ENCODE assay signal across 1 cellular context in genomic region chr3:154904328-154904727, GRCh38.
TF ChIP-seq lines count a peak whose summit lies in the region.

No MANE protein-coding gene starts in this region.

TF ChIP-seq in H1, 55 proteins besides CTCF, POLR2A, EP300 and RAD21:
- TF ChIP-seq YY1 (IDR thresholded peaks at IDR 0.05; ENCODE audit: low read depth, low read length), result no peak
- no peak for TF ChIP-seq FOSL1 (IDR thresholded peaks at IDR 0.05; ENCODE audit: insufficient read depth, low read depth, low read length)
- TF ChIP-seq, protein P1, sequence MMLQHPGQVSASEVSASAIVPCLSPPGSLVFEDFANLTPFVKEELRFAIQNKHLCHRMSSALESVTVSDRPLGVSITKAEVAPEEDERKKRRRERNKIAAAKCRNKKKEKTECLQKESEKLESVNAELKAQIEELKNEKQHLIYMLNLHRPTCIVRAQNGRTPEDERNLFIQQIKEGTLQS (IDR thresholded peaks at IDR 0.05; ENCODE audit: insufficient read depth, low read depth, low read length), result no peak
- no peak for TF ChIP-seq JUND (IDR thresholded peaks at IDR 0.05; ENCODE audit: low read length)
- TF ChIP-seq TCF12 (IDR thresholded peaks at IDR 0.05; ENCODE audit: low read depth, low read length), result no peak
- TF ChIP-seq CTBP2 (IDR thresholded peaks at IDR 0.05; ENCODE audit: borderline replicate concordance, insufficient read depth, insufficient read length, low read length), result no peak
- TF ChIP-seq SP4 (IDR thresholded peaks at IDR 0.05; ENCODE audit: low read length), result no peak
